21 cellular contexts compared by ENCODE assay signal in genomic region chr9:134260801-134261200, GRCh38.
DNase-seq lines count a peak whose midpoint lies in the region; ATAC-seq and TF ChIP-seq lines count a peak whose summit lies in the region.
"Had no signal": no experiment of that assay in that cellular context is flagged by ENCODE, and none has a peak within 500 bp of the region (broad histone marks: within the 10 kb centered on the region; RNA-seq: fewer than 3 reads in every experiment).

No MANE protein-coding gene starts in this region.

- ATAC-seq in left ventricle myocardium superior: no peak
- no peak for ATAC-seq in heart right ventricle
- no peak for ATAC-seq in right lobe of liver
- ATAC-seq in GM19455 (IDR thresholded peaks at IDR 0.05; ENCODE audit: unreplicated experiment): no peak

- TF ChIP-seq CTCF in heart right ventricle (IDR thresholded peaks at IDR 0.05) (no peak), right lobe of liver (IDR thresholded peaks at IDR 0.05) (no peak)

- no peak overlapping the region for H3K9ac ChIP-seq in BLaER1

- no peak for TF ChIP-seq POLR2A in right lobe of liver (IDR thresholded peaks at IDR 0.05)

- H3K4me1 ChIP-seq in heart right ventricle: peaks cover 0 to 13% (median 9%) of the 10 kb centered on the region in 9 donors
- peaks cover 91% of the 10 kb centered on the region for H3K4me1 ChIP-seq in BLaER1
- peaks cover 0 to 62% (median 30%) of the 10 kb centered on the region in 4 donors for H3K4me1 ChIP-seq in right lobe of liver
- H3K4me1 ChIP-seq: A549, BE2C, HAP-1 had no signal

- no peaks in the 10 kb centered on the region for H4K20me1 ChIP-seq in BLaER1

- H3K4me2 ChIP-seq in BLaER1: peak overlapping the region; percentile 26
- H3K4me2 ChIP-seq: A549 had no signal

- H3K27ac ChIP-seq in heart right ventricle: no peak overlapping the region
- 0 out of 2 replicates have a peak overlapping the region, but pooled peaks have one; percentile 13 for H3K27ac ChIP-seq in BLaER1
- H3K27ac ChIP-seq in right lobe of liver: peak overlapping the region in 2 of 3 donors; percentile 94 to 96
- H3K27ac ChIP-seq: A549 had no signal

- peak; percentile 29 for DNase-seq in left ventricle myocardium superior
- no peak for DNase-seq in heart right ventricle
- peak in 1 of 3 donors; percentile 48 for DNase-seq in right lobe of liver
- DNase-seq in HuH-7 (ENCODE audit: low spot score): no peak
- DNase-seq: 8988T; ACHN; AML-193; BE2C; C1 segment of cervical spinal cord; Calu3; CD4-positive, alpha-beta memory T cell; COR-L47; DMS53; DMS79 treated with DMSO at 0.1 percent for 48 hours; GF-D8; GOT3; HFFc6 had no signal

- 91 to 93% methylated on average over 18 of the region's 18 CpGs for WGBS in heart right ventricle, 2 donors
- WGBS in right lobe of liver (ENCODE audit: insufficient coverage, low coverage, low lambda C conversion rate, missing lambda C conversion rate): no CpG with 5 or more reads among the region's 18 CpGs

- peaks cover 0 to 24% (median 4%) of the 10 kb centered on the region in 7 donors for H3K27me3 ChIP-seq in heart right ventricle
- H3K27me3 ChIP-seq in BLaER1: no peaks in the 10 kb centered on the region
- no peaks in the 10 kb centered on the region for H3K27me3 ChIP-seq in right lobe of liver
- H3K27me3 ChIP-seq: BE2C had no signal

- H3K9me3 ChIP-seq in heart right ventricle (no peaks in the 10 kb centered on the region), BLaER1 (no peaks in the 10 kb centered on the region), right lobe of liver (no peaks in the 10 kb centered on the region)
- H3K9me3 ChIP-seq: A549, BE2C, HAP-1 had no signal

- H3K4me3 ChIP-seq in heart right ventricle (no peak overlapping the region), BLaER1 (no peak overlapping the region), right lobe of liver (no peak overlapping the region)
- H3K4me3 ChIP-seq: A549, HAP-1 had no signal

- H3K36me3 ChIP-seq in heart right ventricle (no peaks in the 10 kb centered on the region), BLaER1 (no peaks in the 10 kb centered on the region), right lobe of liver (no peaks in the 10 kb centered on the region)
- H3K36me3 ChIP-seq: BE2C, HAP-1 had no signal

- intact Hi-C loops in left ventricle myocardium superior (cut with micrococcal nuclease) (no loop called here), heart right ventricle (cut with DNase I) (no loop called here), right lobe of liver (cut with DNase I) (loop anchor here in 1 of 2 donors (10.0 kb wide), 1 partner anchor 64 kb away; the partner anchor contains the start of gene RXRA)

Comparison
In these comparisons a context has a peak if more than half of its experiments do, and no peak if none do; other contexts are left out.
1. H3K27ac ChIP-seq: peak in BLaER1 (single experiment) and right lobe of liver (2 of 3); none in heart right ventricle (0 of 10).